In genomic region chr6:26065952-26066380, GRCh38 we compare ENCODE assay signal across 8 cellular contexts. TPM values are rescaled to one million over a fixed set of nuclear protein-coding genes. Genes with fewer than 3 reads are reported as not detected.
DNase-seq lines count a peak whose midpoint lies in the region; ATAC-seq and TF ChIP-seq lines count a peak whose summit lies in the region.

No MANE protein-coding gene starts in this region.

- H3K9me3 Mint-ChIP-seq in T-cell = no peaks in the 10 kb centered on the region
- peaks cover 0 to 1% of the 10 kb centered on the region in 2 donors for H3K9me3 Mint-ChIP-seq in stimulated activated naive B cell treated with anti-CD40 and anti-IgM and Interleukin-4, amounts not matched to agents 10 μg/mL and 1 μg/mL and 100 μg/mL, for 72 hours

- CTCF ChIA-PET in AG04449 (lab: Yijun Ruan, JAX) = interaction anchor here (0.6 to 29.5 kb wide), 20 partner anchors 9 to 263 kb away, joined by 3 to 1301 read pairs (median 10); partner anchors contain the start of gene HFE
- CTCF ChIA-PET in T-cell (lab: Charles Lee) = interaction anchor here (0.6 to 5.1 kb wide), 14 partner anchors 17 to 229 kb away, joined by 3 to 71 read pairs (median 8); partner anchors contain the start of gene HFE (in 1 of the 2)

- peaks cover 5 to 10% (median 10%) of the 10 kb centered on the region in 3 donors for H3K4me1 Mint-ChIP-seq in T-cell
- peaks cover 4 to 8% of the 10 kb centered on the region in 2 donors for H3K4me1 Mint-ChIP-seq in stimulated activated naive B cell treated with anti-CD40 and anti-IgM and Interleukin-4, amounts not matched to agents 10 μg/mL and 1 μg/mL and 100 μg/mL, for 72 hours

- H3K27me3 Mint-ChIP-seq in T-cell = no peaks in the 10 kb centered on the region
- H3K27me3 Mint-ChIP-seq in stimulated activated naive B cell treated with anti-CD40 and anti-IgM and Interleukin-4, amounts not matched to agents 10 μg/mL and 1 μg/mL and 100 μg/mL, for 72 hours = no peaks in the 10 kb centered on the region

- no peaks in the 10 kb centered on the region for H3K36me3 Mint-ChIP-seq in T-cell
- no peaks in the 10 kb centered on the region for H3K36me3 Mint-ChIP-seq in stimulated activated naive B cell treated with anti-CD40 and anti-IgM and Interleukin-4, amounts not matched to agents 10 μg/mL and 1 μg/mL and 100 μg/mL, for 72 hours

- DNase-seq in AG04449 (ENCODE audit: low read depth, low spot score) (no peak), GM13976 (ENCODE audit: low spot score) (peak; percentile 75), NCI-H1105 treated with DMSO at 0.1 percent for 48 hours (lab: John Stamatoyannopoulos, UW) (peak; percentile 73), T-cell (peak in 29 of 34 experiments; percentile 26 to 58 (median 40)), cerebellar cortex (ENCODE audit: low spot score) (peak; percentile 70), kidney tubule cell (ENCODE audit: low spot score) (peak; percentile 93)
- DNase-seq in stimulated activated naive B cell treated with anti-CD40 and anti-IgM and Interleukin-4, amounts not matched to agents 10 μg/mL and 1 μg/mL and 100 μg/mL, for 72 hours = peak; percentile 65

- in situ Hi-C loops in GM13976 (cut with MboI; ENCODE audit: low sequenced_read_pairs, unreplicated experiment) = loop anchor here (5.0 kb wide), 1 partner anchor 36 kb away; a partner anchor contains a TSS

- ATAC-seq in HG02763 (IDR thresholded peaks at IDR 0.05; ENCODE audit: unreplicated experiment) = peak; percentile 89
- ATAC-seq in T-cell (replicated peaks in 1 of 4) = peak; percentile 85 to 88 (median 86)
- ATAC-seq in stimulated activated naive B cell treated with anti-CD40 and anti-IgM and Interleukin-4, amounts not matched to agents 10 μg/mL and 1 μg/mL and 100 μg/mL, for 72 hours (replicated peaks) = peak; percentile 95 to 97

- TF ChIP-seq CTCF in AG04449 (IDR thresholded peaks at IDR 0.05; ENCODE audit: insufficient read depth, low read length, missing control alignments) (peak; percentile 75), GM13976 (IDR thresholded peaks at IDR 0.05; ENCODE audit: borderline replicate concordance, control extremely low read depth, extremely low read depth, insufficient read depth, missing control alignments) (peak; percentile 63)

- no peak overlapping the region for H3K4me3 Mint-ChIP-seq in T-cell
- no peak overlapping the region for H3K4me3 Mint-ChIP-seq in stimulated activated naive B cell treated with anti-CD40 and anti-IgM and Interleukin-4, amounts not matched to agents 10 μg/mL and 1 μg/mL and 100 μg/mL, for 72 hours

- no peak overlapping the region for H3K27ac Mint-ChIP-seq in T-cell
- H3K27ac Mint-ChIP-seq in stimulated activated naive B cell treated with anti-CD40 and anti-IgM and Interleukin-4, amounts not matched to agents 10 μg/mL and 1 μg/mL and 100 μg/mL, for 72 hours = peak overlapping the region; percentile 51

- POLR2A ChIA-PET in AG04449 (lab: Yijun Ruan, JAX) (no interaction called here), T-cell (lab: Charles Lee) (interaction anchor here (0.6 to 1.0 kb wide), 4 partner anchors 10 to 131 kb away, joined by 3 to 5 read pairs (median 4); a partner anchor contains a TSS)

- H3K4me3 ChIP-seq in AG04449 (ENCODE audit: low read depth, low read length) = no peak overlapping the region

RNA-seq across cellular contexts. Expression of gene HFE, which starts 21.3 kb away (rescaled TPM):
- total RNA-seq in T-cell = 1 to 10 TPM; 1.0 to 2.4 (median 1.8) TPM
